ENCODE assay signal across 11 cellular contexts in genomic region chr10:92942226-92942625, GRCh38.
"Had no signal": no experiment of that assay in that cellular context is flagged by ENCODE, and none has a peak within 500 bp of the region (broad histone marks: within the 10 kb centered on the region; RNA-seq: fewer than 3 reads in every experiment).

No MANE protein-coding gene starts in this region.

- FAIRE-seq: H1, H54 had no signal

- H3K36me3 ChIP-seq: HAP-1 had no signal

- H3K4me3 ChIP-seq: GM23248, GM23338, HAP-1 had no signal

- H3K9ac ChIP-seq: GM23248 had no signal

- H2AFZ ChIP-seq: GM23248, GM23338 had no signal

- H3K9me3 ChIP-seq: HAP-1 had no signal

- H3K4me1 ChIP-seq: HAP-1 had no signal

- H3K4me3 Mint-ChIP-seq: GM23338, H9, HFFc6 had no signal

- H3K4me2 ChIP-seq: GM23338 had no signal

- H3K27ac ChIP-seq: GM23248 had no signal

- H3K27ac Mint-ChIP-seq: GM23338, H9, HFFc6 had no signal

- ATAC-seq: GM23338, HCT116 had no signal

- H3K4me1 Mint-ChIP-seq: GM23338, H9 had no signal

- DNase-seq: GM23248, GOT3, H7, H9, HCEC 1CT, HFFc6 had no signal

- H3K9me3 Mint-ChIP-seq: GM23338, H9, HFFc6 had no signal
